Comparison of ENCODE assay signal across 23 cellular contexts in the genomic region with DNA sequence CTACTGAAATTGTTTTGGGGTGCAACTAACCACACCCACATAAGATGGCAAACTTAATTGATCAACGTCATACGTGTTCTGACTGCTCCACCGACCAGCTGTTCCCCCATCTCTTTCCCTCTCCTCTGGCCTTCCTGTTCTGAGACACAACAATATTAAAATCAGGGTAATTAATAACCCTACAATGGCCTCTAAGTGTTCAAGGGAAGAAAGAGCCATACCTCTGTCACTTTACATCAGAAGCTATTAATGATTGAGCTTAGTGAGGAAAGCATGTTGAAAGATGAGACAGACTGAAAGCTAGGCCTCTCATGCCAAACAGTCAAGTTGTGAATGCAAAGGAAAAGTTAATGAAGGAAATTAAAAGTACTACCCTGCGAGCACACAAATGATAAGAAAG.
A peak's percentile ranks its signal among the peaks of the same experiment; 100 is the strongest.
DNase-seq lines count a peak whose midpoint lies in the region; ATAC-seq, FAIRE-seq and TF ChIP-seq lines count a peak whose summit lies in the region.
"Had no signal": no experiment of that assay in that cellular context is flagged by ENCODE, and none has a peak within 500 bp of the region (broad histone marks: within the 10 kb centered on the region; RNA-seq: fewer than 3 reads in every experiment).

No MANE protein-coding gene starts in this region.

- no peaks in the 10 kb centered on the region for H3K27me3 ChIP-seq in astrocyte (ENCODE audit: insufficient read depth, low read length)
- H3K27me3 ChIP-seq: heart left ventricle, ovary, sigmoid colon had no signal

- TF ChIP-seq POLR2A in H54 (IDR thresholded peaks at IDR 0.05; ENCODE audit: low read depth, low read length): no peak

- no peak overlapping the region for H2AFZ ChIP-seq in astrocyte (ENCODE audit: low read depth, low read length)

- no peak for TF ChIP-seq CTCF in astrocyte (IDR thresholded peaks at IDR 0.05; ENCODE audit: insufficient read depth, low read depth, low read length)

- peak; percentile 62 for ATAC-seq in GM19025 (IDR thresholded peaks at IDR 0.05; ENCODE audit: low read depth, unreplicated experiment)
- peak; percentile 60 for ATAC-seq in GM21576 (IDR thresholded peaks at IDR 0.05; ENCODE audit: unreplicated experiment)
- ATAC-seq in HG03097 (IDR thresholded peaks at IDR 0.05; ENCODE audit: low FRiP score, unreplicated experiment): peak; percentile 81
- ATAC-seq: activated CD8-positive, alpha-beta T cell treated with anti-CD3 and anti-CD28 coated beads for 36 hours; CD8-positive, alpha-beta T cell; effector memory CD8-positive, alpha-beta T cell; heart left ventricle; lower lobe of right lung; PC-3; stimulated activated naive CD8-positive, alpha-beta T cell treated with anti-CD3 and anti-CD28 coated beads, Interleukin-15, amount 100 ng/mL, for 72 hours; T-helper 17 cell had no signal

- H3K4me2 ChIP-seq in astrocyte (ENCODE audit: low read length): no peak overlapping the region

- no peaks in the 10 kb centered on the region for H3K4me1 ChIP-seq in astrocyte (ENCODE audit: insufficient read depth, low read length)
- H3K4me1 ChIP-seq: heart left ventricle, lower lobe of right lung, sigmoid colon had no signal

- H3K9me3 ChIP-seq in astrocyte (ENCODE audit: insufficient read depth, low read depth, low read length): no peaks in the 10 kb centered on the region
- H3K9me3 ChIP-seq: heart left ventricle, lower lobe of right lung, ovary, sigmoid colon had no signal

- DNase-seq in astrocyte (ENCODE audit: low read depth): no peak
- no peak for DNase-seq in NCI-H146 treated with DMSO at 0.1 percent for 48 hours (lab: John Stamatoyannopoulos, UW; ENCODE audit: unreplicated experiment)
- no peak for DNase-seq in H54 (ENCODE audit: insufficient read length, low spot score)
- no peak for DNase-seq in NCI-H2227 (lab: John Stamatoyannopoulos, UW; ENCODE audit: unreplicated experiment)
- no peak for DNase-seq in stimulated activated CD4-positive, alpha-beta T cell treated with anti-CD3 and anti-CD28 coated beads, Interleukin-4, amount 100 ng/mL, for 1 hour
- DNase-seq: activated CD8-positive, alpha-beta T cell treated with anti-CD3 and anti-CD28 coated beads for 36 hours; activated T-cell treated with anti-CD3 and anti-CD28 coated beads, Interleukin-2, amount 50 U/mL, for 48 hours; CD8-positive, alpha-beta T cell; effector memory CD8-positive, alpha-beta T cell; heart left ventricle; immature natural killer cell; lower lobe of right lung; NCI-H1417; NCI-H774; ovary; PC-3; sigmoid colon; stimulated activated naive CD8-positive, alpha-beta T cell treated with anti-CD3 and anti-CD28 coated beads, Interleukin-15, amount 100 ng/mL, for 72 hours; T-helper 17 cell had no signal

- H3K27ac Mint-ChIP-seq in astrocyte (ENCODE audit: unreplicated experiment): no peak overlapping the region
- H3K27ac Mint-ChIP-seq: activated CD8-positive, alpha-beta T cell treated with anti-CD3 and anti-CD28 coated beads for 36 hours; activated naive CD4-positive, alpha-beta T cell treated with anti-CD3 and anti-CD28 coated beads, Interleukin-2, amount 50 U/mL, for 24 hours; CD8-positive, alpha-beta T cell; effector memory CD8-positive, alpha-beta T cell; immature natural killer cell; stimulated activated naive CD8-positive, alpha-beta T cell treated with anti-CD3 and anti-CD28 coated beads, Interleukin-15, amount 100 ng/mL, for 72 hours; T-helper 17 cell had no signal

- H3K9ac ChIP-seq in astrocyte (ENCODE audit: low read length): no peak overlapping the region

- no peaks in the 10 kb centered on the region for H4K20me1 ChIP-seq in astrocyte (ENCODE audit: insufficient read depth, low read length)

- FAIRE-seq in astrocyte (lab: Jason Lieb, UNC) (peak; percentile 60), H54 (lab: Jason Lieb, UNC) (no peak)

- no peaks in the 10 kb centered on the region for H3K27me3 Mint-ChIP-seq in astrocyte (ENCODE audit: low read depth, unreplicated experiment)
- H3K27me3 Mint-ChIP-seq: activated CD8-positive, alpha-beta T cell treated with anti-CD3 and anti-CD28 coated beads for 36 hours; effector memory CD8-positive, alpha-beta T cell had no signal

- no peaks in the 10 kb centered on the region for H3K36me3 ChIP-seq in astrocyte (ENCODE audit: insufficient read depth, low read length)
- H3K36me3 ChIP-seq: heart left ventricle, lower lobe of right lung, ovary, sigmoid colon had no signal

- no peak overlapping the region for H3K27ac ChIP-seq in astrocyte (ENCODE audit: low read depth, low read length)
- H3K27ac ChIP-seq: heart left ventricle, lower lobe of right lung, ovary, sigmoid colon had no signal

- H3K4me3 Mint-ChIP-seq in astrocyte (ENCODE audit: unreplicated experiment): no peak overlapping the region
- H3K4me3 Mint-ChIP-seq: activated CD8-positive, alpha-beta T cell treated with anti-CD3 and anti-CD28 coated beads for 36 hours; activated naive CD4-positive, alpha-beta T cell treated with anti-CD3 and anti-CD28 coated beads, Interleukin-2, amount 50 U/mL, for 24 hours; CD8-positive, alpha-beta T cell; effector memory CD8-positive, alpha-beta T cell; immature natural killer cell; stimulated activated naive CD8-positive, alpha-beta T cell treated with anti-CD3 and anti-CD28 coated beads, Interleukin-15, amount 100 ng/mL, for 72 hours; T-helper 17 cell had no signal

- H3K79me2 ChIP-seq in astrocyte (ENCODE audit: insufficient read depth, low read length): no peaks in the 10 kb centered on the region

- peaks cover 3% of the 10 kb centered on the region for H3K4me1 Mint-ChIP-seq in astrocyte (ENCODE audit: low read depth, unreplicated experiment)
- H3K4me1 Mint-ChIP-seq: activated naive CD4-positive, alpha-beta T cell treated with anti-CD3 and anti-CD28 coated beads, Interleukin-2, amount 50 U/mL, for 24 hours; immature natural killer cell; stimulated activated naive CD8-positive, alpha-beta T cell treated with anti-CD3 and anti-CD28 coated beads, Interleukin-15, amount 100 ng/mL, for 72 hours; T-helper 17 cell had no signal

- peaks cover 3% of the 10 kb centered on the region for H3K36me3 Mint-ChIP-seq in astrocyte (ENCODE audit: low read depth, unreplicated experiment)
- H3K36me3 Mint-ChIP-seq: activated naive CD4-positive, alpha-beta T cell treated with anti-CD3 and anti-CD28 coated beads, Interleukin-2, amount 50 U/mL, for 24 hours; CD8-positive, alpha-beta T cell; immature natural killer cell had no signal

- no peaks in the 10 kb centered on the region for H3K9me3 Mint-ChIP-seq in astrocyte (ENCODE audit: unreplicated experiment)
- H3K9me3 Mint-ChIP-seq: activated CD8-positive, alpha-beta T cell treated with anti-CD3 and anti-CD28 coated beads for 36 hours; activated naive CD4-positive, alpha-beta T cell treated with anti-CD3 and anti-CD28 coated beads, Interleukin-2, amount 50 U/mL, for 24 hours; CD8-positive, alpha-beta T cell; stimulated activated naive CD8-positive, alpha-beta T cell treated with anti-CD3 and anti-CD28 coated beads, Interleukin-15, amount 100 ng/mL, for 72 hours had no signal

- no peak overlapping the region for H3K4me3 ChIP-seq in astrocyte (ENCODE audit: insufficient read depth, low read depth, low read length)
- H3K4me3 ChIP-seq: heart left ventricle, lower lobe of right lung, ovary, sigmoid colon had no signal
